In the genomic region with DNA sequence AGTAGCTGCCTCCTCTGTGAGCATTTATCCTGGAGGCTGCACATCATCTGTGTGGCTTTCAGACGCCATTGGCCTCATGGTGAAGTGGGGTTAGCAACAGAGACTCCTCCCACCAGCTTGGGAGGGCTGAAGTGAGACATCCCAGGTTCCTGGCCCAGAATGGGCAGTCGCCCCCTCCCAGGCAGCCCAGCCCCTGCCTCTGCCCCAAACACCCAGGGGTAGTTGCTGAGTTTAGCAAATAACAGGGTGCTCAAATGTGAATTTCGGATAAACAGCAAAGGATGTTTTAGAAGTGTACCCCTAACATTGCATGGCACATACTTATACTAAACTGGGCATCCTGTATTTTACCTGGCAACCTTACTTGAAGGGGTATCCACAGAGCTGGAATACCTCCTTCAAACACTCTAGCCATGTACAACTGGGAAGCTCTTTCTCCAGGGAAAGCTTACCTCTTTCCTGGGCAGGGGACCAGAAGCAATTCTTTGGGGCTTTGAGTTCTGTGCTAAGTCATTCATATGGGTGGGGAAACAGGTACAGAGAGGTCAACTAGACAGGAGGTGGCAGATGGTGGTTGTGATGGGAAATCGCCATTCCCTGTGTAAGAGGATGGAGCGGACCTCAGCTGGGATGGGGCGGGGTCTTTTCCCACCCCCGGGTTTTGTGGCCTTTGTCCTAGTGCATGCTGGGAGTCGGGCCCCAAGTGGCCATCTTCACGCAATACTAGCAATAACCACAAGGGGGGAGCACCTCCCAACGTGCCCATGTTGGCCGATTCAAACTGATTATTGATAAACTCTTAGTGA, we compare ENCODE assay signal across 8 cellular contexts. TPM values are rescaled to one million over a fixed set of nuclear protein-coding genes. Genes with fewer than 3 reads are reported as not detected.
DNase-seq lines count a peak whose midpoint lies in the region; ATAC-seq, FAIRE-seq and TF ChIP-seq lines count a peak whose summit lies in the region.

No MANE protein-coding gene starts in this region.

- intact Hi-C loops in kidney (cut with DNase I), result no loop called here

- TF ChIP-seq CTCF in brain (conservative IDR thresholded peaks at IDR 0.05) (peak; percentile 67 to 82), kidney (IDR thresholded peaks at IDR 0.05; ENCODE audit: borderline replicate concordance, extremely low read depth, insufficient read depth) (peak; percentile 65)

- no peak for FAIRE-seq in kidney (lab: Jason Lieb, UNC)

- H3K9ac ChIP-seq in kidney (ENCODE audit: low read length in 2 of 2), result no peak overlapping the region

- no peak for ATAC-seq in GM19467 (IDR thresholded peaks at IDR 0.05; ENCODE audit: unreplicated experiment)

- H3K9me3 ChIP-seq in kidney (ENCODE audit: control insufficient read depth in 1 of 2, low read length in 2 of 2), result no peaks in the 10 kb centered on the region

- H3K4me1 ChIP-seq in kidney (ENCODE audit: control insufficient read depth in 1 of 2, insufficient read depth in 1 of 2, low read depth in 1 of 2, low read length in 2 of 2), result no peaks in the 10 kb centered on the region

- H3K4me3 Mint-ChIP-seq in brain, result no peak overlapping the region

- no peak overlapping the region for H3K27ac ChIP-seq in kidney (ENCODE audit: low read depth in 2 of 2, low read length in 2 of 2)

- DNase-seq in NCI-H2196 (lab: John Stamatoyannopoulos, UW; ENCODE audit: unreplicated experiment) (peak; percentile 12), NCI-H2196 treated with DMSO at 0.1 percent for 48 hours (lab: John Stamatoyannopoulos, UW; ENCODE audit: unreplicated experiment) (no peak), M059J (ENCODE audit: low read depth) (peak; percentile 32), T follicular helper cell (ENCODE audit: low read depth) (peak; percentile 29), kidney (peak; percentile 64)
- peak; percentile 32 to 42 for DNase-seq in stimulated activated CD8-positive, alpha-beta memory T cell treated with anti-CD3 and anti-CD28 coated beads, Interleukin-2, amount 100 ng/mL, for 48 hours (ENCODE audit: low read depth in 2 of 2)

- peaks cover 5% of the 10 kb centered on the region for H3K27me3 Mint-ChIP-seq in brain

- H3K36me3 ChIP-seq in kidney (ENCODE audit: control insufficient read depth in 1 of 2, insufficient read depth in 2 of 2, low read length in 2 of 2), result no peaks in the 10 kb centered on the region

- peak overlapping the region in 4 of 5 experiments; percentile 50 to 71 (median 67) for H3K27ac Mint-ChIP-seq in brain

- H3K4me1 Mint-ChIP-seq in brain, result peaks cover 24% of the 10 kb centered on the region

- H3K9me3 Mint-ChIP-seq in brain, result no peaks in the 10 kb centered on the region

- no peak overlapping the region for H3K4me3 ChIP-seq in kidney (ENCODE audit: low read length in 2 of 2)

- H3K36me3 Mint-ChIP-seq in brain, result no peaks in the 10 kb centered on the region

RNA-seq across cellular contexts. Expression of gene MTFP1, which starts 19.3 kb away (rescaled TPM):
- total RNA-seq in M059J (2014; rRNA removed; shearing (Covaris generic)), result 10.0 and 12.1 TPM in 2 replicates
- polyA plus RNA-seq in brain (ENCODE audit: insufficient read depth, low read depth, low replicate concordance), result 10.5 TPM
- total RNA-seq in kidney, result 8.1 TPM
- polyA plus RNA-seq in kidney (ENCODE audit: insufficient read depth, low read depth, low replicate concordance), result 82.6 TPM

RNA-seq across cellular contexts. Expression of gene SEC14L3, which starts 27.0 kb away (rescaled TPM):
- total RNA-seq in M059J (2014; rRNA removed; shearing (Covaris generic)), result not detected in 2 replicates
- polyA plus RNA-seq in brain (ENCODE audit: insufficient read depth, low read depth, low replicate concordance), result not detected
- not detected for total RNA-seq in kidney
- not detected for polyA plus RNA-seq in kidney (ENCODE audit: insufficient read depth, low read depth, low replicate concordance)

RNA-seq across cellular contexts. Expression of gene SEC14L2, which starts 48.0 kb away (rescaled TPM):
- total RNA-seq in M059J (2014; rRNA removed; shearing (Covaris generic)), result 15.1 and 31.3 TPM in 2 replicates
- polyA plus RNA-seq in brain (ENCODE audit: insufficient read depth, low read depth, low replicate concordance) (25.3 TPM), kidney (ENCODE audit: insufficient read depth, low read depth, low replicate concordance) (17.3 TPM)
- 13.5 TPM for total RNA-seq in kidney

RNA-seq across cellular contexts. Expression of gene RNF215, which starts 57.6 kb away (rescaled TPM):
- total RNA-seq in M059J (2014; rRNA removed; shearing (Covaris generic)), result 15.1 and 17.4 TPM in 2 replicates
- polyA plus RNA-seq in brain (ENCODE audit: insufficient read depth, low read depth, low replicate concordance) (8.0 TPM), kidney (ENCODE audit: insufficient read depth, low read depth, low replicate concordance) (15.9 TPM)
- total RNA-seq in kidney, result 19.7 TPM
